ENCODE assay signal across 6 cellular contexts in the genomic region with DNA sequence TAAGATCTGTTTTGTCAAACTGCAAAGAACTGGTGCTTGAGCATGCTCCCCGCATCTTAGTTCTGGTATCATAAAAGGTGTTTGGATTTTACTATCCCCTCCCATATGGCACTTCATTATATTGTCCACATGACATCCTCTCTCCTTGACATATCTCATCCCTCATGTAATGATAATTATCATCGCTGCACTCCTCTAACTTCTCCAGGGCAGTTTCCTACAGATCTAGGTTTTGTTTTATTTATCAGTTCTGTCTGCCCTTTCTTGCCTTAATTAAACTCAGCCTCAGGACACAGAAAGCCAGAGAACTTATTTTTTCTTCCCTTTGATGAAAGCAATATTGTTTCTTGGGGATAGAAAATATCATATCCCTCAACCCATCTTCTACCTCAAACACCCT.
"Had no signal": no experiment of that assay in that cellular context is flagged by ENCODE, and none has a peak within 500 bp of the region (broad histone marks: within the 10 kb centered on the region; RNA-seq: fewer than 3 reads in every experiment).

No MANE protein-coding gene starts in this region.

- ATAC-seq: HepG2, K562 had no signal

- DNase-seq: IMR-90, KBM-7, KG1 had no signal

- H3K27ac ChIP-seq: HL-60 had no signal

- H3K4me3 ChIP-seq: K562 had no signal
